9 cellular contexts compared by ENCODE assay signal in genomic region chr17:38451030-38451839, GRCh38. TPM values are rescaled to one million over a fixed set of nuclear protein-coding genes. Genes with fewer than 3 reads are reported as not detected.
DNase-seq lines count a peak whose midpoint lies in the region; ATAC-seq and TF ChIP-seq lines count a peak whose summit lies in the region.
"Had no signal": no experiment of that assay in that cellular context is flagged by ENCODE, and none has a peak within 500 bp of the region (broad histone marks: within the 10 kb centered on the region; RNA-seq: fewer than 3 reads in every experiment).

No MANE protein-coding gene starts in this region.

- DNase-seq in HS-27A (ENCODE audit: low read depth) = peak; percentile 71
- DNase-seq in mammary epithelial cell = no peak
- peak; percentile 81 for DNase-seq in iPS-NIHi7 (ENCODE audit: extremely low spot score)
- DNase-seq in suprapubic skin (ENCODE audit: low spot score in 2 of 2) = no peak
- DNase-seq in NK-92 treated with Interleukin-12 subunit alpha and Interleukin-12 subunit beta, amount 100 ng/mL, for 24 hours (lab: John Stamatoyannopoulos, UW) = no peak
- no peak for DNase-seq in anterior cingulate cortex (lab: John Stamatoyannopoulos, UW)
- DNase-seq: stimulated activated CD4-positive, alpha-beta T cell treated with anti-CD3 and anti-CD28 coated beads, Interleukin-1b, Interleukin-23, amount 100 ng/mL, for 48 hours had no signal

- dilution Hi-C loops in mammary epithelial cell (cut with HindIII; ENCODE audit: low sequenced_read_pairs) = no loop called here

- intact Hi-C loops in mammary epithelial cell (cut with micrococcal nuclease) = no loop called here

- H2AFZ ChIP-seq in mammary epithelial cell (ENCODE audit: low read depth, low read length) = peak overlapping the region; percentile 44

- H3K4me2 ChIP-seq in mammary epithelial cell (ENCODE audit: insufficient read depth, low read depth, low read length) = peak overlapping the region; percentile 44

- H3K4me1 ChIP-seq in mammary epithelial cell (ENCODE audit: insufficient read depth, low read length) = peaks cover 76% of the 10 kb centered on the region
- peaks cover 76% of the 10 kb centered on the region for H3K4me1 ChIP-seq in suprapubic skin

- no TSS peak for BruUV-seq in mammary epithelial cell (replicated peaks; lab: Mats Ljungman, UMichigan)

- H3K9ac ChIP-seq in mammary epithelial cell (ENCODE audit: insufficient read depth, low read length) = no peak overlapping the region

- H3K9me3 ChIP-seq in mammary epithelial cell (replicated peaks; ENCODE audit: insufficient read depth, low read length) (no peaks in the 10 kb centered on the region), suprapubic skin (no peaks in the 10 kb centered on the region)

- H3K27ac ChIP-seq in mammary epithelial cell (ENCODE audit: insufficient read depth, low read depth, low read length) (no peak overlapping the region), suprapubic skin (peak overlapping the region; percentile 76)

- H3K36me3 ChIP-seq in mammary epithelial cell (ENCODE audit: insufficient read depth, low read length) (no peaks in the 10 kb centered on the region), suprapubic skin (no peaks in the 10 kb centered on the region)

- no peaks in the 10 kb centered on the region for H4K20me1 ChIP-seq in mammary epithelial cell (ENCODE audit: insufficient read depth, low read length)

- CTCF ChIA-PET in mammary epithelial cell (lab: Charles Lee; ENCODE audit: low non-redundant PET) = interaction anchor here (0.5 to 0.7 kb wide), 2 partner anchors 14 to 23 kb away, joined by 3 to 4 read pairs; no protein-coding TSS in a partner anchor

- H3K27me3 ChIP-seq in mammary epithelial cell (ENCODE audit: insufficient read depth, low read length) (no peaks in the 10 kb centered on the region), suprapubic skin (no peaks in the 10 kb centered on the region)

- in situ Hi-C loops in mammary epithelial cell (cut with MboI; ENCODE audit: low sequenced_read_pairs in 2 of 2) = no loop called here

- H3K79me2 ChIP-seq in mammary epithelial cell (ENCODE audit: insufficient read depth, low read length) = peaks cover 18% of the 10 kb centered on the region

- TF ChIP-seq POLR2A in suprapubic skin (IDR thresholded peaks at IDR 0.05) = no peak

- H3K4me3 ChIP-seq in mammary epithelial cell (replicated peaks in 1 of 3; ENCODE audit: insufficient read depth in 1 of 3, low read depth in 2 of 3, low read length in 3 of 3) (no peak overlapping the region), suprapubic skin (no peak overlapping the region)

- no peak for TF ChIP-seq CTCF in mammary epithelial cell (conservative IDR thresholded peaks at IDR 0.05 in 1 of 2, IDR thresholded peaks at IDR 0.05 in 1 of 2; ENCODE audit: extremely low read depth in 1 of 2, insufficient read depth in 1 of 2, low read depth in 1 of 2, low read length in 2 of 2)
- TF ChIP-seq CTCF in suprapubic skin (IDR thresholded peaks at IDR 0.05) = no peak

- 53% methylated on average over 6 of the region's 10 CpGs for WGBS in mammary epithelial cell (ENCODE audit: low coverage, missing lambda C conversion rate)
- 54% methylated on average over 10 of the region's 10 CpGs for WGBS in suprapubic skin

- ATAC-seq in HG02840 (IDR thresholded peaks at IDR 0.05; ENCODE audit: low FRiP score, unreplicated experiment) (no peak), HG02678 (IDR thresholded peaks at IDR 0.05; ENCODE audit: unreplicated experiment) (no peak)

- TF ChIP-seq EP300 in suprapubic skin (IDR thresholded peaks at IDR 0.05) = no peak

RNA-seq across cellular contexts. Expression of gene ARHGAP23, which starts 23.0 kb away (rescaled TPM):
- total RNA-seq in mammary epithelial cell (10 to 100 TPM; 30.5 to 43.0 TPM), suprapubic skin (100 to 1,000 TPM in 3 of 4 donors, 10 to 100 TPM in 1; 94.8 to 149 (median 121) TPM)
- polyA plus RNA-seq in mammary epithelial cell = 11.4 TPM
- 28.8 TPM for polyA minus RNA-seq in mammary epithelial cell

Comparison
In these comparisons a context has a peak if more than half of its experiments do, and no peak if none do; other contexts are left out.
1. DNase-seq: peak in HS-27A (single experiment) and iPS-NIHi7 (single experiment); none in mammary epithelial cell (single experiment), suprapubic skin (0 of 2), NK-92 treated with Interleukin-12 subunit alpha and Interleukin-12 subunit beta, amount 100 ng/mL, for 24 hours (single experiment) and anterior cingulate cortex (0 of 58).